8 cellular contexts compared by ENCODE assay signal in the genomic region with DNA sequence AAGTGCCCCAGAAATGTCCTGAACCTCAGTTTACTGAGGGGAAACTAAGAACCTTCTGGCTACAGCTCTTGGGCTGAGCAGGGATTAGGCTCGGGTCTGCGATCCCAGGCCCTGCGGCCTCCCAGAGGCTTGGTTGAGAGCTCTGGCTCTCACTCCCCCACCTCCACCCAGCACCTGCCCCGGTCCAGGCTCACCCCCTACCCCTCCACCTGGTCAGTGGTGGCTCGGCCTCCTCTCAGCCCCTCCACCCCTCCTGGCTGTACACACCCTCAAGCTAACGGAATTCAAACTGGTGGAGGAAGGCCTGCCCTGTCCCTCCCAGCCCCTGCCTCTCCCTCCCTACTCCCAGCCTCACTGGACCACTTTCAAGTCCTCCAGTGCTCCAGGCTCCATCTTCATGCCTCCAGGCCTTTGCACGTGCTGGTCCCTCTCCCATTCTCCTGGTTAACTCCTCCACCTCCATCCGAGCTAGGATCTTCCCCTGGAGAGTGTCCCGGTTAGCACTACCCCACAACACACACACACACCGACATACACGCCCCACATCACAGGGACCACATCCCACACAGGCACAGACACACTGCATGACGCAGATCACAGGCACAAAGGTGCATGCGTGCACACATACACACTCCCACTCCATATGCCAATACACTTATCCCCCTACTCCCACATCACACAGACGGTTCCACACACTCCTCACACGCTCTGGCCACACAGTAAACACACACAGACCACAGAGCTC.
DNase-seq lines count a peak whose midpoint lies in the region; ATAC-seq and TF ChIP-seq lines count a peak whose summit lies in the region.

No MANE protein-coding gene starts in this region.

- POLR2A ChIA-PET in PC-9 (lab: Charles Lee; ENCODE audit: unreplicated experiment), result no interaction called here

- peaks cover 59% of the 10 kb centered on the region for H3F3A ChIP-seq in PC-9 (ENCODE audit: insufficient read depth, low read depth)

- H3K27me3 Mint-ChIP-seq in activated naive CD4-positive, alpha-beta T cell treated with anti-CD3 and anti-CD28 coated beads for 36 hours (ENCODE audit: low read depth), result no peaks in the 10 kb centered on the region

- H3K79me2 ChIP-seq in PC-9 (ENCODE audit: low read depth), result peaks cover 35% of the 10 kb centered on the region

- H3K9ac ChIP-seq in skeletal muscle satellite cell (ENCODE audit: low read depth, low read length), result peak overlapping the region; percentile 83

- no TSS peak for BruUV-seq in PC-9 (replicated peaks; lab: Mats Ljungman, UMichigan)

- H3K4me2 ChIP-seq in PC-9, result peak overlapping the region; percentile 73
- H3K4me2 ChIP-seq in skeletal muscle satellite cell (ENCODE audit: low read length), result peak overlapping the region; percentile 77

- H3K27ac ChIP-seq in PC-9, result peak overlapping the region; percentile 91
- peak overlapping the region; percentile 98 for H3K27ac ChIP-seq in left ventricle myocardium inferior (replicated peaks)

- H3K9me3 Mint-ChIP-seq in activated naive CD4-positive, alpha-beta T cell treated with anti-CD3 and anti-CD28 coated beads for 36 hours, result no peaks in the 10 kb centered on the region

- intact Hi-C loops in PC-9 (cut with micrococcal nuclease; ENCODE audit: unreplicated experiment), result loop anchor here (2.0 to 10.0 kb wide), 3 partner anchors 121 to 465 kb away; partner anchors contain the start of genes PTGES and SH3GLB2
- intact Hi-C loops in activated naive CD4-positive, alpha-beta T cell treated with anti-CD3 and anti-CD28 coated beads for 36 hours (cut with micrococcal nuclease), result loop anchor here (2.0 to 5.0 kb wide), 5 partner anchors 77 to 348 kb away; no protein-coding TSS in a partner anchor
- intact Hi-C loops in left ventricle myocardium inferior (cut with micrococcal nuclease), result loop anchor here (10.0 kb wide), 2 partner anchors 115 to 315 kb away; partner anchors contain the start of gene IER5L

- H3K4me1 Mint-ChIP-seq in activated naive CD4-positive, alpha-beta T cell treated with anti-CD3 and anti-CD28 coated beads for 36 hours (ENCODE audit: low read depth), result peaks cover 52% of the 10 kb centered on the region

- H4K20me1 ChIP-seq in PC-9 (ENCODE audit: insufficient read depth), result no peaks in the 10 kb centered on the region

- no peaks in the 10 kb centered on the region for H3K9me2 ChIP-seq in PC-9 (ENCODE audit: insufficient read depth)

- H3K36me3 ChIP-seq in PC-9 (ENCODE audit: low read depth) (no peaks in the 10 kb centered on the region), left ventricle myocardium inferior (no peaks in the 10 kb centered on the region), skeletal muscle satellite cell (ENCODE audit: insufficient read depth, low read length) (peaks cover 4% of the 10 kb centered on the region)

- ATAC-seq in HG03097 (IDR thresholded peaks at IDR 0.05; ENCODE audit: low FRiP score, unreplicated experiment), result no peak

- H3K9me3 ChIP-seq in PC-9 (ENCODE audit: insufficient read depth, low read depth) (no peaks in the 10 kb centered on the region), left ventricle myocardium inferior (replicated peaks) (no peaks in the 10 kb centered on the region), skeletal muscle satellite cell (replicated peaks; ENCODE audit: low read length) (no peaks in the 10 kb centered on the region)

- CTCF ChIA-PET in PC-9 (lab: Charles Lee), result interaction anchor here (0.5 to 0.9 kb wide), 5 partner anchors 53 to 317 kb away, joined by 3 to 11 read pairs (median 4); no protein-coding TSS in a partner anchor
- CTCF ChIA-PET in activated naive CD4-positive, alpha-beta T cell treated with anti-CD3 and anti-CD28 coated beads for 36 hours (lab: Charles Lee), result interaction anchor here (1.0 kb wide), 1 partner anchor 123 kb away, joined by 4 read pairs; no protein-coding TSS in a partner anchor

- H3K4me3 Mint-ChIP-seq in activated naive CD4-positive, alpha-beta T cell treated with anti-CD3 and anti-CD28 coated beads for 36 hours, result peak overlapping the region; percentile 92

- no peak for DNase-seq in PC-9
- peak; percentile 60 for DNase-seq in activated naive CD4-positive, alpha-beta T cell treated with anti-CD3 and anti-CD28 coated beads for 36 hours
- no peak for DNase-seq in left ventricle myocardium inferior
- no peak for DNase-seq in GDM1 (lab: John Stamatoyannopoulos, UW)
- no peak for DNase-seq in NCI-H446 treated with DMSO at 0.1 percent for 48 hours (lab: John Stamatoyannopoulos, UW)
- no peak for DNase-seq in SKM-1 treated with dmso at 0.1 percent for 144 hours (lab: John Stamatoyannopoulos, UW; ENCODE audit: unreplicated experiment)

- H3K4me1 ChIP-seq in PC-9 (replicated peaks; ENCODE audit: insufficient read depth) (peaks cover 74% of the 10 kb centered on the region), left ventricle myocardium inferior (peaks cover 93% of the 10 kb centered on the region), skeletal muscle satellite cell (ENCODE audit: control insufficient read depth, insufficient read depth, low read length) (peaks cover 63% of the 10 kb centered on the region)

- TF ChIP-seq CTCF in PC-9 (conservative IDR thresholded peaks at IDR 0.05) (no peak), left ventricle myocardium inferior (IDR thresholded peaks at IDR 0.05; ENCODE audit: borderline replicate concordance) (no peak)

- peaks cover 28% of the 10 kb centered on the region for H3K36me3 Mint-ChIP-seq in activated naive CD4-positive, alpha-beta T cell treated with anti-CD3 and anti-CD28 coated beads for 36 hours (ENCODE audit: low read depth)

- H3K27ac Mint-ChIP-seq in activated naive CD4-positive, alpha-beta T cell treated with anti-CD3 and anti-CD28 coated beads for 36 hours, result peak overlapping the region; percentile 94

- H3K27me3 ChIP-seq in PC-9 (ENCODE audit: insufficient read depth, low read depth) (no peaks in the 10 kb centered on the region), left ventricle myocardium inferior (ENCODE audit: low read depth) (no peaks in the 10 kb centered on the region), skeletal muscle satellite cell (ENCODE audit: control insufficient read depth, insufficient read depth, low read length) (no peaks in the 10 kb centered on the region)

- peak overlapping the region; percentile 66 for H3K4me3 ChIP-seq in PC-9
- H3K4me3 ChIP-seq in left ventricle myocardium inferior, result peak overlapping the region; percentile 72
- H3K4me3 ChIP-seq in skeletal muscle satellite cell (ENCODE audit: low read length), result peak overlapping the region; percentile 64

- no peak overlapping the region for H2AFZ ChIP-seq in PC-9
